9 cellular contexts compared by ENCODE assay signal in the genomic region with DNA sequence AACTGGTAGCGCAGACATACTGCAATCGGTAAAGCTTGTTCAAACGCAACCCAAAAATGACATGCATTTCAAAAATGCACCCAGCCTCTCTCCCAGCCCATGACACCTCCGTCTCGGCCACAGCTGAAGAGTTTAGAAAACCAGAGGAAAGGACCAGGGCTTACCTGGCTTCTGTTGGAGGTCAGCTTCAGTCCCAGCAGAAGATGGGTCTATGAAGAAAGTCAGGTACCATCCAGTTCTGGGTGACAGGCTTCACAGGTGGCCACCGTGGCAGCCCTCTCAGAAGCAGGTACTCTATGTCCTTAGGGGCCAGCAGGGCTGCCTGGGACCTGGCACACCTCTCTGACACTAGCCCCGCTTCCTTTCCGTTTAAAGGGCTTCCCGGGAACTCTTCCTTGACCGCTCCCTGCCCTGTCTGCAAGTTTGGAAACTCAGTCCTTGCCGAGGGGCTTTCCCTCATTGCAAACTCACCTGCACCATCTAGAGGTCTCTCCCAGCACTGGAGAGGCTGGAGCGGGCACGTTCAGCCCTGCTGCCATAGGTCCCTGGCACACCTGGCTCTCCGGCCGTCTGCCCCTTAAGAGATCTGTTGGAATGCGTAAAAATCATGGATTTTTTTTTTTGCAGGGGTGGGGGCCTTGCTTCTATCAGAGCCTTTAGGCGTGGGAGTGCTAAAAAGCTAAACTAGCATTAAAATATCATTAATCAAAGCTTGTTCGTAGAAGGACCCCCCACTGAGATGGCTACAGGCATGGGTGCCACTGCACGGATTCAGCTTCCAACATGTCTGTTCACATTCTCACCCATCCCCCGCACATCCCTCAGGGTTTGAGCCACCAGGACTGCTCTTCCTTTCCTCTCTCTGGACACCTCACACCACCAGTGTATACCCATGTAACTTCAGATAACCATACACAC. TPM values are rescaled to one million over a fixed set of nuclear protein-coding genes. Genes with fewer than 3 reads are reported as not detected.
DNase-seq lines count a peak whose midpoint lies in the region; ATAC-seq, FAIRE-seq and TF ChIP-seq lines count a peak whose summit lies in the region.
"Had no signal": no experiment of that assay in that cellular context is flagged by ENCODE, and none has a peak within 500 bp of the region (broad histone marks: within the 10 kb centered on the region; RNA-seq: fewer than 3 reads in every experiment).

A gene (minus strand): TSS at position 425 of the 918 bp plus-strand sequence. CDS start 58,206 bp downstream, outside the sequence.

- H3K36me3 Mint-ChIP-seq in neural crest cell (ENCODE audit: low read depth) = no peaks in the 10 kb centered on the region

- peak within 1 kb of the TSS; percentile 37 to 64 for H3K4me3 ChIP-seq in esophagus (ENCODE audit: low read depth in 1 of 2, low read length in 2 of 2)
- H3K4me3 ChIP-seq: SJSA1 had no signal

- WGBS in esophagus, 2 donors = 18 to 21% methylated on average over 20 of the region's 20 CpGs

- H3K27ac Mint-ChIP-seq in neural crest cell (ENCODE audit: unreplicated experiment) = no peak within 1 kb of the TSS

- H3K4me1 Mint-ChIP-seq in neural crest cell = no peaks in the 10 kb centered on the region

- DNase-seq in GM12891 (ENCODE audit: insufficient read length, low spot score) = peak; percentile 41
- DNase-seq in NCI-H2171 (lab: John Stamatoyannopoulos, UW) = peak; percentile 13
- DNase-seq in activated T-cell treated with anti-CD3 and anti-CD28 coated beads for 1 hour (ENCODE audit: low read depth) = peak; percentile 35
- peak; percentile 31 for DNase-seq in neural crest cell (ENCODE audit: low read depth, low spot score)
- DNase-seq in A172 (ENCODE audit: low spot score) = no peak

- ATAC-seq in GM18520 (IDR thresholded peaks at IDR 0.05; ENCODE audit: unreplicated experiment) = no peak
- ATAC-seq in HG03095 (IDR thresholded peaks at IDR 0.05; ENCODE audit: unreplicated experiment) = no peak

- no peaks in the 10 kb centered on the region for H3K36me3 ChIP-seq in esophagus (ENCODE audit: control insufficient read depth in 2 of 2, insufficient read depth in 2 of 2, low read length in 1 of 2)
- H3K36me3 ChIP-seq: SJSA1 had no signal

- no peaks in the 10 kb centered on the region for H3K9me3 Mint-ChIP-seq in neural crest cell

- peak within 1 kb of the TSS; percentile 4 to 84 for H3K27ac ChIP-seq in esophagus (ENCODE audit: low read depth in 2 of 2, low read length in 1 of 2)
- H3K27ac ChIP-seq: SJSA1 had no signal

- peak; percentile 71 for TF ChIP-seq CTCF in neural crest cell (conservative IDR thresholded peaks at IDR 0.05)

- no peak within 1 kb of the TSS for H3K4me3 Mint-ChIP-seq in neural crest cell

- FAIRE-seq in GM12891 (lab: Jason Lieb, UNC) = no peak

- TF ChIP-seq POLR2A in GM12891 (IDR thresholded peaks at IDR 0.05; ENCODE audit: low read depth, low read length) = no peak

- no peaks in the 10 kb centered on the region for H3K27me3 ChIP-seq in esophagus (ENCODE audit: control insufficient read depth in 1 of 2, insufficient read depth in 2 of 2, low read length in 2 of 2)

- H3K27me3 Mint-ChIP-seq in neural crest cell (ENCODE audit: low read depth) = peaks cover 29% of the 10 kb centered on the region

- H3K9me3 ChIP-seq in esophagus (ENCODE audit: control insufficient read depth in 2 of 2, insufficient read depth in 1 of 2, low read depth in 1 of 2, low read length in 1 of 2) = no peaks in the 10 kb centered on the region
- H3K9me3 ChIP-seq: SJSA1 had no signal

- peaks cover 0 to 2% of the 10 kb centered on the region in 2 donors for H3K4me1 ChIP-seq in esophagus (ENCODE audit: control insufficient read depth in 2 of 2, insufficient read depth in 2 of 2, low read length in 1 of 2)

TF ChIP-seq in GM12891, 5 proteins besides CTCF, POLR2A, EP300 and RAD21:
- no peak for TF ChIP-seq TAF1 (IDR thresholded peaks at IDR 0.05; ENCODE audit: low read depth, low read length)
- TF ChIP-seq POU2F2 (IDR thresholded peaks at IDR 0.05; ENCODE audit: low read depth, low read length) = no peak
- no peak for TF ChIP-seq POLR2AphosphoS5 (IDR thresholded peaks at IDR 0.05; ENCODE audit: low read depth, low read length)
- no peak for TF ChIP-seq PAX5 (IDR thresholded peaks at IDR 0.05; ENCODE audit: insufficient read depth, low read length, severe bottlenecking)
- TF ChIP-seq SPI1 (IDR thresholded peaks at IDR 0.05; ENCODE audit: low read depth, low read length) = no peak

RNA-seq across cellular contexts. Expression of the gene that starts here (rescaled TPM):
- not detected for polyA plus RNA-seq in GM12891 (2012; ENCODE audit: low read depth, missing spikeins)
- polyA plus RNA-seq in esophagus = 1 to 10 TPM; 1.3 to 2.3 TPM
- not detected in 2 replicates for total RNA-seq in neural crest cell
- total RNA-seq in A172 (2014; rRNA removed; shearing (Covaris generic)) = not detected in 2 replicates
- total RNA-seq: SJSA1 had no signal

Comparison
In these comparisons a context has a peak if more than half of its experiments do, and no peak if none do; other contexts are left out.
1. Peak in DNase-seq in neural crest cell; RNA of the gene not detected or under 1 TPM.